In genomic region chr7:92134271-92135099, GRCh38 we compare ENCODE assay signal across 8 cellular contexts. TPM values are rescaled to one million over a fixed set of nuclear protein-coding genes. Genes with fewer than 3 reads are reported as not detected.
DNase-seq lines count a peak whose midpoint lies in the region; ATAC-seq and TF ChIP-seq lines count a peak whose summit lies in the region.

CYP51A1 (minus strand) TSS chr7:92134477; CDS start chr7:92134364, 113 bp downstream.

- intact Hi-C loops in Panc1 (cut with micrococcal nuclease; ENCODE audit: unreplicated experiment), result loop anchor here (10.0 kb wide), 1 partner anchor 310 kb away; the partner anchor contains the start of gene GATAD1

- POLR2A ChIA-PET in Panc1 (lab: Charles Lee), result interaction anchor here (0.6 kb wide), 1 partner anchor 19 kb away, joined by 4 read pairs; no protein-coding TSS in a partner anchor

- peak within 1 kb of the TSS; percentile 87 for H3K27ac ChIP-seq in KMS-11
- peak within 1 kb of the TSS; percentile 90 for H3K27ac ChIP-seq in Panc1 (ENCODE audit: low read length)
- H3K27ac ChIP-seq in esophagus (ENCODE audit: low read depth in 2 of 2, low read length in 1 of 2), result peak within 1 kb of the TSS; percentile 95 to 96

- peaks cover 4% of the 10 kb centered on the region for H3K36me3 Mint-ChIP-seq in activated T-cell treated with anti-CD3 and anti-CD28 coated beads, Interleukin-2, amount 50 U/mL, for 4 hours (ENCODE audit: insufficient read depth)

- H2AFZ ChIP-seq in KMS-11 (ENCODE audit: low read depth), result peak within 1 kb of the TSS; percentile 77

- no peaks in the 10 kb centered on the region for H3K27me3 Mint-ChIP-seq in activated T-cell treated with anti-CD3 and anti-CD28 coated beads, Interleukin-2, amount 50 U/mL, for 4 hours (ENCODE audit: low read depth)

- peak; percentile 84 for ATAC-seq in GM21786 (IDR thresholded peaks at IDR 0.05; ENCODE audit: unreplicated experiment)
- peak; percentile 94 for ATAC-seq in Panc1
- ATAC-seq in activated T-cell treated with anti-CD3 and anti-CD28 coated beads, Interleukin-2, amount 50 U/mL, for 4 hours, result peak; percentile 90 to 91

- 0 to 1% methylated on average over 72 to 74 of the region's 74 CpGs for WGBS in esophagus, 2 donors

- H3K4me2 ChIP-seq in KMS-11, result peak within 1 kb of the TSS; percentile 46

- H3K4me3 Mint-ChIP-seq in activated T-cell treated with anti-CD3 and anti-CD28 coated beads, Interleukin-2, amount 50 U/mL, for 4 hours, result peak within 1 kb of the TSS; percentile 94

- no peaks in the 10 kb centered on the region for H3K9me3 Mint-ChIP-seq in activated T-cell treated with anti-CD3 and anti-CD28 coated beads, Interleukin-2, amount 50 U/mL, for 4 hours

- H4K20me1 ChIP-seq in KMS-11 (ENCODE audit: insufficient read depth), result peaks cover 5% of the 10 kb centered on the region; the same call in 1 of the 2 replicates

- peaks cover 36% of the 10 kb centered on the region for H3K79me2 ChIP-seq in KMS-11 (ENCODE audit: insufficient read depth, low read depth)

- H3K4me1 ChIP-seq in KMS-11 (ENCODE audit: low read depth, poor library complexity, severe bottlenecking) (peaks cover 24% of the 10 kb centered on the region), Panc1 (ENCODE audit: control insufficient read depth, insufficient read depth, low read length) (peaks cover 18% of the 10 kb centered on the region), esophagus (ENCODE audit: control insufficient read depth in 2 of 2, insufficient read depth in 2 of 2, low read length in 1 of 2) (no peaks in the 10 kb centered on the region), mucosa of stomach (ENCODE audit: control insufficient read depth, insufficient read depth, low read length) (peaks cover 4% of the 10 kb centered on the region)

- peak; percentile 85 for DNase-seq in DMS79 (lab: John Stamatoyannopoulos, UW)
- peak; percentile 81 for DNase-seq in Panc1 (ENCODE audit: low read depth, low spot score)
- peak; percentile 93 for DNase-seq in activated T-cell treated with anti-CD3 and anti-CD28 coated beads, Interleukin-2, amount 50 U/mL, for 4 hours
- DNase-seq in stimulated activated CD8-positive, alpha-beta memory T cell treated with anti-CD3 and anti-CD28 coated beads, Interleukin-4, amount 100 ng/mL, for 48 hours, result peak; percentile 98

- no peak within 1 kb of the TSS for H3K4me3 ChIP-seq in KMS-11 (IDR thresholded peaks at IDR 0.05; ENCODE audit: insufficient read depth, low read depth, low read length)
- H3K4me3 ChIP-seq in Panc1 (ENCODE audit: low read depth in 2 of 2, low read length in 2 of 2), result peak within 1 kb of the TSS; percentile 91 to 93
- peak within 1 kb of the TSS; percentile 83 to 100 for H3K4me3 ChIP-seq in esophagus (ENCODE audit: low read depth in 1 of 2, low read length in 2 of 2)
- peak within 1 kb of the TSS; percentile 96 for H3K4me3 ChIP-seq in mucosa of stomach (ENCODE audit: low read length)

- in situ Hi-C loops in Panc1 (cut with HindIII; ENCODE audit: low pct_unique_long_range_greater_than_20kb, low sequenced_read_pairs), result no loop called here

- H3K9me3 ChIP-seq in Panc1 (ENCODE audit: control insufficient read depth, insufficient read depth, low read depth, low read length) (no peaks in the 10 kb centered on the region), esophagus (ENCODE audit: control insufficient read depth in 2 of 2, insufficient read depth in 1 of 2, low read depth in 1 of 2, low read length in 1 of 2) (no peaks in the 10 kb centered on the region), mucosa of stomach (ENCODE audit: control insufficient read depth, low read length) (no peaks in the 10 kb centered on the region)

- 0 out of 2 replicates have a peak, but pooled peaks have one; percentile 8 for TF ChIP-seq CTCF in KMS-11 (conservative IDR thresholded peaks at IDR 0.05; ENCODE audit: low read depth, low read length)
- TF ChIP-seq CTCF in Panc1 (IDR thresholded peaks at IDR 0.05), result no peak

- BruUV-seq in Panc1 (replicated peaks; lab: Mats Ljungman, UMichigan), result no TSS peak

- CTCF ChIA-PET in Panc1 (lab: Charles Lee), result interaction anchor here (0.7 kb wide), 1 partner anchor 256 kb away, joined by 3 read pairs; no protein-coding TSS in a partner anchor

- H3K27me3 ChIP-seq in KMS-11 (ENCODE audit: insufficient read depth, low read depth) (no peaks in the 10 kb centered on the region), Panc1 (ENCODE audit: control insufficient read depth, insufficient read depth, low read length) (no peaks in the 10 kb centered on the region), esophagus (ENCODE audit: control insufficient read depth in 1 of 2, insufficient read depth in 2 of 2, low read length in 2 of 2) (no peaks in the 10 kb centered on the region), mucosa of stomach (ENCODE audit: control insufficient read depth, insufficient read depth, low read length) (no peaks in the 10 kb centered on the region)

- H3K9ac ChIP-seq in KMS-11 (peak within 1 kb of the TSS; percentile 93), mucosa of stomach (ENCODE audit: low read length) (peak within 1 kb of the TSS; percentile 94)

- H3K36me3 ChIP-seq in KMS-11 (ENCODE audit: insufficient read depth) (peaks cover 5% of the 10 kb centered on the region; the same call in 1 of the 2 replicates), Panc1 (ENCODE audit: control insufficient read depth, insufficient read depth, low read length) (peaks cover 9% of the 10 kb centered on the region), esophagus (ENCODE audit: control insufficient read depth in 2 of 2, insufficient read depth in 2 of 2, low read length in 1 of 2) (peaks cover 0 to 3% of the 10 kb centered on the region in 2 donors), mucosa of stomach (ENCODE audit: control insufficient read depth, insufficient read depth, low read length) (no peaks in the 10 kb centered on the region)

- H3K4me1 Mint-ChIP-seq in activated T-cell treated with anti-CD3 and anti-CD28 coated beads, Interleukin-2, amount 50 U/mL, for 4 hours (ENCODE audit: low read depth), result peaks cover 20% of the 10 kb centered on the region

RNA-seq across cellular contexts. Expression of gene CYP51A1, which starts in this region (rescaled TPM):
- 131 TPM for total RNA-seq in Panc1 (2021; ENCODE audit: unreplicated experiment)
- 60.3 TPM for polyA plus RNA-seq in Panc1 (2012; ENCODE audit: insufficient read length)
- 10 to 100 TPM; 42.2 to 44.8 (median 43.4) TPM for total RNA-seq in activated T-cell treated with anti-CD3 and anti-CD28 coated beads, Interleukin-2, amount 50 U/mL, for 4 hours
- 10 to 100 TPM; 27.9 to 40.8 TPM for polyA plus RNA-seq in esophagus
